In the genomic region with DNA sequence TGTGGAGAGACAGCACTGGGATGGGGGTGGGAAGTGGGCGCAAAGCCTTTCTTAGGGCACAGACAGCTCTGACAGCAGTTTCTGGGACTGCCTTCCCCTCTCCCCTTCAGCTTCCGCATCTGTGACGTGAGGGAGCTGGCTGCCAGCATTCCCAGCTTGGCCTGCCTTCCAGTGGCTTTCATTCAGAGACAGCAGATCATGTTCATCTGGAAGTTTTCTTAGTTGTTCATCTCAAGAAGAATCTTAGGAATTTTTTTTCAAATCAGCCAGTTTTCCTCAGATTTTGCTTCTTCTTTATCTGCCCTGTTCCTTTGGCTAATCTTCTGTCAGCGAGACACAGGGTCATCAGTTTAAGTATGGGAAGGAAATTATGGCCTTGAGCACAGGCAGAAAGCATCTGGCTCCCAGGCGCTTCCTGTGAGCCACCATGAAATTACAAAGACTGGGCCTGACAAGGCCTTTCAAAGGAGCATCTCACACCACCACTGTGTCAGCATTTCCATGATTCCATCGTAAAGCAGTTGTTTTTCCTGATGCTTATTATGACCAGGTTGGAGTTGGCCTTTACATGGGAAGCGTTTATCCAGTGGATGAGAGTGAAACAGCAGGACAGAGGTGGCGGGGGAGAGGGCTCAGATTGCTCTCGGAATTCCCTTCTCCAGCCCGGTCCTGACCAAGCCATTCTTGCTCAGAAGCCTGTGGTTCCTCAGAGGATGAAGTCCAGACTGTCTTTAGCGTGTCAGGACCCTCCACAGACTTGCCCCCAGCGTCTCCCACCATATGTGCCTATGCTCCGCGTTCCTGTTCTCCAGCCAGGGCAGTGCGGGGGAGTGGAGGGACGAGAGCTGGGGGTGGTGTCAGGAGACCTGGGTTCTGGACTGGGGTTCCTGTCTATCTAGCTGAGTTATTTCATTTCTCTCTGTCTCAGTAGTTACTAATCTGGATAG, we compare ENCODE assay signal across 10 cellular contexts. TPM values are rescaled to one million over a fixed set of nuclear protein-coding genes. Genes with fewer than 3 reads are reported as not detected.
DNase-seq lines count a peak whose midpoint lies in the region; TF ChIP-seq lines count a peak whose summit lies in the region.
"Had no signal": no experiment of that assay in that cellular context is flagged by ENCODE, and none has a peak within 500 bp of the region (broad histone marks: within the 10 kb centered on the region; RNA-seq: fewer than 3 reads in every experiment).

No MANE protein-coding gene starts in this region.

- H3K9me2 ChIP-seq in SK-N-SH = no peaks in the 10 kb centered on the region

- H3K4me2 ChIP-seq in SK-N-SH = peak overlapping the region; percentile 43

- H3K4me3 Mint-ChIP-seq in CD8-positive, alpha-beta memory T cell = peak overlapping the region in 1 of 7 donors; percentile 19
- no peak overlapping the region for H3K4me3 Mint-ChIP-seq in osteocyte (ENCODE audit: unreplicated experiment)

- peaks cover 96% of the 10 kb centered on the region for H3K79me2 ChIP-seq in SK-N-SH (ENCODE audit: insufficient read depth)

- POLR2A ChIA-PET in CD8-positive, alpha-beta memory T cell (lab: Charles Lee) = no interaction called here
- POLR2A ChIA-PET in SK-N-SH (lab: Yijun Ruan, JAX) = interaction anchor here (0.5 kb wide), 1 partner anchor 35 kb away, joined by 3 read pairs; no protein-coding TSS in a partner anchor

- WGBS in SK-N-SH (ENCODE audit: low lambda C conversion rate) = 83% methylated on average over 16 of the region's 16 CpGs

- H3K27me3 ChIP-seq in CD8-positive, alpha-beta memory T cell (ENCODE audit: insufficient read depth, low read length, poor library complexity, severe bottlenecking) = no peaks in the 10 kb centered on the region
- no peaks in the 10 kb centered on the region for H3K27me3 ChIP-seq in SK-N-SH (ENCODE audit: insufficient read depth)
- H3K27me3 ChIP-seq: pancreas had no signal

- no peak overlapping the region for H3K9ac ChIP-seq in SK-N-SH

- peaks cover 61 to 77% (median 76%) of the 10 kb centered on the region in 3 donors for H3K4me1 Mint-ChIP-seq in CD8-positive, alpha-beta memory T cell
- H3K4me1 Mint-ChIP-seq in osteocyte (ENCODE audit: unreplicated experiment) = peaks cover 62% of the 10 kb centered on the region

- no peaks in the 10 kb centered on the region for H3K9me3 ChIP-seq in CD8-positive, alpha-beta memory T cell (ENCODE audit: low read length)
- H3K9me3 ChIP-seq in SK-N-SH = no peaks in the 10 kb centered on the region
- H3K9me3 ChIP-seq: pancreas had no signal

- no peak for DNase-seq in CD8-positive, alpha-beta memory T cell
- DNase-seq in SK-N-SH (peak; percentile 42), foreskin fibroblast (peak; percentile 77 to 84), osteocyte (ENCODE audit: extremely low spot score, unreplicated experiment) (no peak), SIG-M5 treated with dmso at 0.1 percent for 504 hours (lab: John Stamatoyannopoulos, UW; ENCODE audit: unreplicated experiment) (no peak), NCI-H187 (lab: John Stamatoyannopoulos, UW) (no peak), NCI-H2107 (lab: John Stamatoyannopoulos, UW) (no peak), DMS114 treated with DMSO at 0.1 percent for 48 hours (lab: John Stamatoyannopoulos, UW; ENCODE audit: unreplicated experiment) (no peak)
- DNase-seq: NCI-H82, pancreas had no signal

- no peak overlapping the region for H3K4me3 ChIP-seq in CD8-positive, alpha-beta memory T cell (ENCODE audit: low read length)
- H3K4me3 ChIP-seq in SK-N-SH (ENCODE audit: low read depth in 2 of 2, low read length in 1 of 2) = no peak overlapping the region
- H3K4me3 ChIP-seq in foreskin fibroblast (ENCODE audit: low read depth in 1 of 2, low read length in 2 of 2) = no peak overlapping the region
- H3K4me3 ChIP-seq: pancreas had no signal

- no peaks in the 10 kb centered on the region for H3K36me3 ChIP-seq in CD8-positive, alpha-beta memory T cell (ENCODE audit: insufficient read depth, low read length)
- no peaks in the 10 kb centered on the region for H3K36me3 ChIP-seq in SK-N-SH (replicated peaks in 1 of 2; ENCODE audit: control insufficient read depth in 1 of 2, insufficient read depth in 2 of 2, low read length in 1 of 2)
- H3K36me3 ChIP-seq: pancreas had no signal

- H3K9me3 Mint-ChIP-seq in CD8-positive, alpha-beta memory T cell = no peaks in the 10 kb centered on the region
- H3K9me3 Mint-ChIP-seq in osteocyte (ENCODE audit: unreplicated experiment) = no peaks in the 10 kb centered on the region

- CTCF ChIA-PET in CD8-positive, alpha-beta memory T cell (lab: Charles Lee) = no interaction called here
- CTCF ChIA-PET in SK-N-SH (lab: Yijun Ruan, JAX) = no interaction called here

- no peak for TF ChIP-seq EP300 in SK-N-SH (IDR thresholded peaks at IDR 0.05; ENCODE audit: borderline replicate concordance in 1 of 2, low read depth in 1 of 2, low read length in 1 of 2)

- H2AFZ ChIP-seq in SK-N-SH (ENCODE audit: low read depth) = no peak overlapping the region

- peaks cover 92% of the 10 kb centered on the region for H4K20me1 ChIP-seq in SK-N-SH (ENCODE audit: insufficient read depth)

- H3K36me3 Mint-ChIP-seq in CD8-positive, alpha-beta memory T cell = peaks cover 0 to 5% (median 0%) of the 10 kb centered on the region in 3 donors
- H3K36me3 Mint-ChIP-seq in osteocyte (ENCODE audit: unreplicated experiment) = no peaks in the 10 kb centered on the region

- peaks cover 15% of the 10 kb centered on the region for H3K4me1 ChIP-seq in CD8-positive, alpha-beta memory T cell (ENCODE audit: insufficient read depth, low read length)
- H3K4me1 ChIP-seq in SK-N-SH (ENCODE audit: control insufficient read depth in 1 of 2, insufficient read depth in 2 of 2, low read depth in 1 of 2, low read length in 1 of 2) = peaks cover 28 to 46% of the 10 kb centered on the region in 2 experiments

- H3K27ac ChIP-seq in CD8-positive, alpha-beta memory T cell (ENCODE audit: low read depth, low read length) = no peak overlapping the region
- peak overlapping the region; percentile 66 to 71 for H3K27ac ChIP-seq in SK-N-SH (ENCODE audit: low read depth in 2 of 2, low read length in 1 of 2)

- peaks cover 42% of the 10 kb centered on the region for H3F3A ChIP-seq in SK-N-SH (replicated peaks; ENCODE audit: insufficient read depth)

- H3K27me3 Mint-ChIP-seq in CD8-positive, alpha-beta memory T cell = no peaks in the 10 kb centered on the region
- no peaks in the 10 kb centered on the region for H3K27me3 Mint-ChIP-seq in osteocyte (ENCODE audit: unreplicated experiment)

- peak overlapping the region in 7 of 8 donors; percentile 23 to 79 (median 30) for H3K27ac Mint-ChIP-seq in CD8-positive, alpha-beta memory T cell
- peak overlapping the region; percentile 93 for H3K27ac Mint-ChIP-seq in osteocyte (ENCODE audit: unreplicated experiment)

- no peak for TF ChIP-seq RAD21 in SK-N-SH (IDR thresholded peaks at IDR 0.05; ENCODE audit: low read length)

- no peak for TF ChIP-seq CTCF in SK-N-SH (IDR thresholded peaks at IDR 0.05)
- no peak for TF ChIP-seq CTCF in foreskin fibroblast (IDR thresholded peaks at IDR 0.05; ENCODE audit: low read depth, low read length)
- no peak for TF ChIP-seq CTCF in osteocyte (IDR thresholded peaks at IDR 0.05)

TF ChIP-seq in SK-N-SH, 30 proteins besides CTCF, POLR2A, EP300 and RAD21:
- TF ChIP-seq RXRA (IDR thresholded peaks at IDR 0.05; ENCODE audit: borderline replicate concordance, low read depth) (no peak), NFIC (IDR thresholded peaks at IDR 0.05; ENCODE audit: borderline replicate concordance) (peak; percentile 10; the same call in 1 of the 2 replicates), PBX3 (IDR thresholded peaks at IDR 0.05) (no peak), TCF12 (IDR thresholded peaks at IDR 0.05) (peak; percentile 67)
- TF ChIP-seq, protein P1, sequence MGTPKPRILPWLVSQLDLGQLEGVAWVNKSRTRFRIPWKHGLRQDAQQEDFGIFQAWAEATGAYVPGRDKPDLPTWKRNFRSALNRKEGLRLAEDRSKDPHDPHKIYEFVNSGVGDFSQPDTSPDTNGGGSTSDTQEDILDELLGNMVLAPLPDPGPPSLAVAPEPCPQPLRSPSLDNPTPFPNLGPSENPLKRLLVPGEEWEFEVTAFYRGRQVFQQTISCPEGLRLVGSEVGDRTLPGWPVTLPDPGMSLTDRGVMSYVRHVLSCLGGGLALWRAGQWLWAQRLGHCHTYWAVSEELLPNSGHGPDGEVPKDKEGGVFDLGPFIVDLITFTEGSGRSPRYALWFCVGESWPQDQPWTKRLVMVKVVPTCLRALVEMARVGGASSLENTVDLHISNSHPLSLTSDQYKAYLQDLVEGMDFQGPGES (IDR thresholded peaks at IDR 0.05; ENCODE audit: low read depth, low read length) = no peak

RNA-seq across cellular contexts. Expression of gene ARHGAP35, which starts 43.6 kb away (rescaled TPM):
- 10 to 100 TPM; 26.7 to 27.3 TPM for total RNA-seq in CD8-positive, alpha-beta memory T cell
- polyA plus RNA-seq in CD8-positive, alpha-beta memory T cell = 12.2 TPM
- polyA plus RNA-seq in SK-N-SH (2012; rRNA removed) = 19.7 and 25.1 TPM in 2 replicates
- 16.2 and 21.9 TPM in 2 replicates for polyA plus RNA-seq in SK-N-SH (2012; cell fraction: cytosol; rRNA removed)
- 21.0 and 26.2 TPM in 2 replicates for polyA plus RNA-seq in SK-N-SH (2012; cell fraction: nucleus; rRNA removed)
- total RNA-seq in osteocyte = 107 and 113 TPM in 2 replicates

RNA-seq across cellular contexts. Expression of gene AP2S1, which starts 53.7 kb away (rescaled TPM):
- 100 to 1,000 TPM; 121 TPM for total RNA-seq in CD8-positive, alpha-beta memory T cell
- 74.3 TPM for polyA plus RNA-seq in CD8-positive, alpha-beta memory T cell
- 380 and 565 TPM in 2 replicates for polyA plus RNA-seq in SK-N-SH (2012; rRNA removed)
- 343 and 389 TPM in 2 replicates for polyA plus RNA-seq in SK-N-SH (2012; cell fraction: cytosol; rRNA removed)
- polyA plus RNA-seq in SK-N-SH (2012; cell fraction: nucleus; rRNA removed) = 163 and 226 TPM in 2 replicates
- total RNA-seq in osteocyte = 226 and 229 TPM in 2 replicates

Comparison
In these comparisons a context has a peak if more than half of its experiments do, and no peak if none do; other contexts are left out.
1. DNase-seq: peak in SK-N-SH (single experiment) and foreskin fibroblast (2 of 2); none in CD8-positive, alpha-beta memory T cell (0 of 5), osteocyte (single experiment), SIG-M5 treated with dmso at 0.1 percent for 504 hours (single experiment), NCI-H187 (0 of 2), NCI-H2107 (single experiment) and DMS114 treated with DMSO at 0.1 percent for 48 hours (single experiment).